23 cellular contexts compared by ENCODE assay signal in the genomic region with DNA sequence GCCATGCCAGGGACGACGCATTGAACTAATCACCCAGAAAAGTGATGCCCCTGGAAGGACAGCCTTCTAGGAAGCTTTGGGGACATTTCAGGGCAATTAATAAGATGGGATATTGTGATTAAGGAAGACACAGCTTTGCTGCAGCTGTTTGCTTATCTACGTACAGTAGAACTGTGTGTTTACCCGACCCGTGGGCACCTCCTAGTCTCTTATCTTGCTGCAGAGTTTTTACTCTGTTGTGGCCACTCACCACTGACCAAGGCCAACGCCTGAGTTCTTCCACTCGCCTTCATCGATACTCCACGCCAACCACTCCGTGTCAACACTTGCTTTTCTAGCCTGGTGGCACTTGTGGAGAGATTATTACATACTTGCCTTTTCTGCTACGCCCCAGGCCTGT.
DNase-seq lines count a peak whose midpoint lies in the region; ATAC-seq, FAIRE-seq and TF ChIP-seq lines count a peak whose summit lies in the region.
"Had no signal": no experiment of that assay in that cellular context is flagged by ENCODE, and none has a peak within 500 bp of the region (broad histone marks: within the 10 kb centered on the region; RNA-seq: fewer than 3 reads in every experiment).

No MANE protein-coding gene starts in this region.

- H3K4me1 Mint-ChIP-seq in stimulated activated effector memory CD8-positive, alpha-beta T cell treated with anti-CD3 and anti-CD28 coated beads, Interleukin-12 subunit alpha, Interleukin-12 subunit beta, amount 100 ng/mL, for 72 hours: peaks cover 77% of the 10 kb centered on the region
- H3K4me1 Mint-ChIP-seq in GM23338: peaks cover 6% of the 10 kb centered on the region; the same call in 2 of the 3 replicates

- H3K4me3 Mint-ChIP-seq in stimulated activated effector memory CD8-positive, alpha-beta T cell treated with anti-CD3 and anti-CD28 coated beads, Interleukin-12 subunit alpha, Interleukin-12 subunit beta, amount 100 ng/mL, for 72 hours: no peak overlapping the region
- no peak overlapping the region for H3K4me3 Mint-ChIP-seq in GM23338
- H3K4me3 Mint-ChIP-seq: CD14-positive monocyte had no signal

- H3K36me3 Mint-ChIP-seq in stimulated activated effector memory CD8-positive, alpha-beta T cell treated with anti-CD3 and anti-CD28 coated beads, Interleukin-12 subunit alpha, Interleukin-12 subunit beta, amount 100 ng/mL, for 72 hours: peaks cover 16% of the 10 kb centered on the region
- H3K36me3 Mint-ChIP-seq in GM23338 (ENCODE audit: low read depth): no peaks in the 10 kb centered on the region
- H3K36me3 Mint-ChIP-seq: CD14-positive monocyte had no signal

- intact Hi-C loops in K562 (cut with micrococcal nuclease): no loop called here

- H3K9me3 Mint-ChIP-seq in stimulated activated effector memory CD8-positive, alpha-beta T cell treated with anti-CD3 and anti-CD28 coated beads, Interleukin-12 subunit alpha, Interleukin-12 subunit beta, amount 100 ng/mL, for 72 hours: no peaks in the 10 kb centered on the region
- H3K9me3 Mint-ChIP-seq in GM23338: no peaks in the 10 kb centered on the region; the same call in 2 of the 3 replicates
- H3K9me3 Mint-ChIP-seq: CD14-positive monocyte had no signal

- peak overlapping the region in 4 of 11 experiments; percentile 82 to 85 (median 82); a peak in 8 of 22 replicates for H3K9ac ChIP-seq in BLaER1 treated with 17β-estradiol and CSF1 and Interleukin-3, amounts not matched to agents 10 nM and 100 nM
- peak overlapping the region; percentile 99 for H3K9ac ChIP-seq in Loucy (ENCODE audit: low read depth, low read length, poor library complexity, severe bottlenecking)
- peak overlapping the region in 1 of 2 experiments; percentile 47; a peak in 1 of 4 replicates for H3K9ac ChIP-seq in K562 (ENCODE audit: insufficient read depth in 1 of 2, low read depth in 2 of 2, low read length in 2 of 2)

- TF ChIP-seq RAD21 in K562 (CRISPR knock-in tag; conservative IDR thresholded peaks at IDR 0.05 in 1 of 2, IDR thresholded peaks at IDR 0.05 in 1 of 2): no peak

- BruUV-seq in K562 (replicated peaks; lab: Mats Ljungman, UMichigan): no TSS peak

- H3K27me3 ChIP-seq in BLaER1 treated with 17β-estradiol and CSF1 and Interleukin-3, amounts not matched to agents 10 nM and 100 nM: no peaks in the 10 kb centered on the region
- H3K27me3 ChIP-seq in Loucy (ENCODE audit: insufficient read depth, low read length, poor library complexity, severe bottlenecking) (no peaks in the 10 kb centered on the region), K562 (ENCODE audit: control insufficient read depth in 2 of 2, insufficient read depth in 2 of 2, low read length in 2 of 2) (peaks cover 9 to 10% of the 10 kb centered on the region in 2 experiments), GM23338 (ENCODE audit: insufficient read depth) (no peaks in the 10 kb centered on the region)

- H3F3A ChIP-seq in Loucy (ENCODE audit: low read depth): peaks cover 39% of the 10 kb centered on the region
- H3F3A ChIP-seq in GM23338 (replicated peaks; ENCODE audit: low read depth): no peaks in the 10 kb centered on the region

- CTCF ChIA-PET in K562 (lab: Yijun Ruan, JAX; ENCODE audit: low intra/inter-chr PET ratio): no interaction called here

- H4K20me1 ChIP-seq in BLaER1 treated with 17β-estradiol and CSF1 and Interleukin-3, amounts not matched to agents 10 nM and 100 nM: peaks cover 0 to 14% (median 0%) of the 10 kb centered on the region in 11 experiments; a peak in 2 of 22 replicates
- no peaks in the 10 kb centered on the region for H4K20me1 ChIP-seq in Loucy (ENCODE audit: insufficient read depth, low read length, poor library complexity, severe bottlenecking)
- no peaks in the 10 kb centered on the region for H4K20me1 ChIP-seq in K562 (replicated peaks; ENCODE audit: control insufficient read depth, insufficient read depth, low read length)
- no peaks in the 10 kb centered on the region for H4K20me1 ChIP-seq in GM23338 (replicated peaks; ENCODE audit: insufficient read depth)

- peak overlapping the region; percentile 10 for H3K27ac Mint-ChIP-seq in stimulated activated effector memory CD8-positive, alpha-beta T cell treated with anti-CD3 and anti-CD28 coated beads, Interleukin-12 subunit alpha, Interleukin-12 subunit beta, amount 100 ng/mL, for 72 hours
- no peak overlapping the region for H3K27ac Mint-ChIP-seq in GM23338
- H3K27ac Mint-ChIP-seq: CD14-positive monocyte had no signal

- no peaks in the 10 kb centered on the region for H3K9me3 ChIP-seq in BLaER1 treated with 17β-estradiol and CSF1 and Interleukin-3, amounts not matched to agents 10 nM and 100 nM (replicated peaks in 1 of 11)
- no peaks in the 10 kb centered on the region for H3K9me3 ChIP-seq in Loucy (ENCODE audit: insufficient read depth, low read depth, low read length)
- H3K9me3 ChIP-seq in K562 (replicated peaks; ENCODE audit: control insufficient read depth, insufficient read depth, low read depth, low read length): no peaks in the 10 kb centered on the region
- H3K9me3 ChIP-seq: A549 had no signal

- peak overlapping the region in 10 of 11 experiments; percentile 62 to 99 (median 90); a peak in 18 of 22 replicates for H3K4me2 ChIP-seq in BLaER1 treated with 17β-estradiol and CSF1 and Interleukin-3, amounts not matched to agents 10 nM and 100 nM
- H3K4me2 ChIP-seq in Loucy (ENCODE audit: low read depth, low read length, poor library complexity, severe bottlenecking): peak overlapping the region; percentile 1
- H3K4me2 ChIP-seq in K562 (ENCODE audit: insufficient read depth, low read length): peak overlapping the region; percentile 9; the same call in 1 of the 2 replicates
- no peak overlapping the region for H3K4me2 ChIP-seq in GM23338
- H3K4me2 ChIP-seq: A549 had no signal

- ATAC-seq in K562 (no peak), GM19023 (IDR thresholded peaks at IDR 0.05; ENCODE audit: unreplicated experiment) (no peak), GM23338 (no peak)
- no peak for ATAC-seq in stimulated activated effector memory CD8-positive, alpha-beta T cell treated with anti-CD3 and anti-CD28 coated beads, Interleukin-12 subunit alpha, Interleukin-12 subunit beta, amount 100 ng/mL, for 72 hours
- ATAC-seq: A549, SK-N-SH treated with all-trans-retinoic acid at 6 μM for 48 hours had no signal

- peak; percentile 28 to 57 (median 48) for DNase-seq in K562 (ENCODE audit: extremely low read depth in 1 of 4, low spot score in 3 of 4)
- no peak for DNase-seq in stimulated activated effector memory CD8-positive, alpha-beta T cell treated with anti-CD3 and anti-CD28 coated beads, Interleukin-12 subunit alpha, Interleukin-12 subunit beta, amount 100 ng/mL, for 72 hours (ENCODE audit: low spot score in 2 of 2)
- no peak for DNase-seq in epidermal melanocyte (ENCODE audit: insufficient read length, low spot score)
- no peak for DNase-seq in GM23338 (ENCODE audit: low spot score)
- DNase-seq: DND-41, Kasumi-1, MV-4-11, NCI-H1105, NCI-H146, NCI-H1930, NCI-H2107, NCI-H446, NCI-H524 treated with DMSO at 0.1 percent for 48 hours, NCI-H774 had no signal

- H3K79me2 ChIP-seq in Loucy (ENCODE audit: insufficient read depth, low read length) (no peaks in the 10 kb centered on the region), K562 (ENCODE audit: control insufficient read depth, insufficient read depth, low read length) (no peaks in the 10 kb centered on the region), GM23338 (replicated peaks; ENCODE audit: insufficient read depth) (no peaks in the 10 kb centered on the region)

- 19% methylated on average over 11 of the region's 11 CpGs for WGBS in K562 (ENCODE audit: insufficient coverage, low coverage, missing lambda C conversion rate)

- H3K9me2 ChIP-seq in Loucy (replicated peaks; ENCODE audit: low read depth, low read length): no peaks in the 10 kb centered on the region
- no peaks in the 10 kb centered on the region for H3K9me2 ChIP-seq in GM23338 (ENCODE audit: insufficient read depth)

- H3K9me1 ChIP-seq in K562 (ENCODE audit: control insufficient read depth, insufficient read depth, low read length): peaks cover 4% of the 10 kb centered on the region

- no peak for TF ChIP-seq POLR2A in K562 (conservative IDR thresholded peaks at IDR 0.05)

- H2AFZ ChIP-seq in Loucy (ENCODE audit: low read length) (no peak overlapping the region), K562 (ENCODE audit: low read depth, low read length) (0 out of 2 replicates have a peak overlapping the region, but pooled peaks have one; percentile 20), GM23338 (no peak overlapping the region)

- H3K4me1 ChIP-seq in BLaER1 treated with 17β-estradiol and CSF1 and Interleukin-3, amounts not matched to agents 10 nM and 100 nM: peaks cover 72 to 99% (median 99%) of the 10 kb centered on the region in 10 experiments
- H3K4me1 ChIP-seq in Loucy (ENCODE audit: insufficient read depth, low read length, poor library complexity, severe bottlenecking) (peaks cover 96% of the 10 kb centered on the region), K562 (replicated peaks in 1 of 2; ENCODE audit: control insufficient read depth in 2 of 2, insufficient read depth in 2 of 2, low read length in 2 of 2) (peaks cover 21 to 27% of the 10 kb centered on the region in 2 experiments; a peak in 4 of 5 replicates), GM23338 (ENCODE audit: insufficient read depth) (no peaks in the 10 kb centered on the region)

- H3K27me3 Mint-ChIP-seq in GM23338 (ENCODE audit: insufficient read depth, low read depth, poor library complexity): peaks cover 13% of the 10 kb centered on the region

- FAIRE-seq in K562 (lab: Jason Lieb, UNC): peak; percentile 68
- FAIRE-seq: A549, GM12892, H54, RCC 7860 had no signal

- in situ Hi-C loops in K562 (cut with MboI): no loop called here

- H3K27ac ChIP-seq in BLaER1 treated with 17β-estradiol and CSF1 and Interleukin-3, amounts not matched to agents 10 nM and 100 nM: peak overlapping the region in 6 of 11 experiments; percentile 79 to 94 (median 93); a peak in 11 of 22 replicates
- H3K27ac ChIP-seq in K562 (ENCODE audit: extremely low read depth, low read depth, low read length) (no peak overlapping the region), GM23338 (ENCODE audit: low read depth) (no peak overlapping the region)
- H3K27ac ChIP-seq: A549 had no signal

- H3K4me3 ChIP-seq in BLaER1 treated with 17β-estradiol and CSF1 and Interleukin-3, amounts not matched to agents 10 nM and 100 nM: no peak overlapping the region
- no peak overlapping the region for H3K4me3 ChIP-seq in Loucy (ENCODE audit: low read length, poor library complexity, severe bottlenecking)
- H3K4me3 ChIP-seq in K562: no peak overlapping the region
- H3K4me3 ChIP-seq in GM23338: no peak overlapping the region
- H3K4me3 ChIP-seq: A549 had no signal

- POLR2A ChIA-PET in K562 (lab: Yijun Ruan, JAX): no interaction called here

- no peak for TF ChIP-seq CTCF in Loucy (conservative IDR thresholded peaks at IDR 0.05; ENCODE audit: low read length)
- TF ChIP-seq CTCF in K562 (IDR thresholded peaks at IDR 0.05 in 2 of 3, conservative IDR thresholded peaks at IDR 0.05 in 1 of 3; ENCODE audit: insufficient read depth in 2 of 3, low read depth in 1 of 3, low read length in 3 of 3): no peak
- TF ChIP-seq CTCF in GM23338 (conservative IDR thresholded peaks at IDR 0.05; ENCODE audit: low read depth in 2 of 2): no peak

- H3K36me3 ChIP-seq in BLaER1 treated with 17β-estradiol and CSF1 and Interleukin-3, amounts not matched to agents 10 nM and 100 nM: no peaks in the 10 kb centered on the region
- H3K36me3 ChIP-seq in Loucy (ENCODE audit: insufficient read depth, low read length): no peaks in the 10 kb centered on the region
- H3K36me3 ChIP-seq in K562 (ENCODE audit: control insufficient read depth, insufficient read depth, low read length): no peaks in the 10 kb centered on the region
- H3K36me3 ChIP-seq in GM23338 (ENCODE audit: insufficient read depth): no peaks in the 10 kb centered on the region

- no peak for TF ChIP-seq EP300 in K562 (IDR thresholded peaks at IDR 0.05; ENCODE audit: low read length)

Comparison
In these comparisons a context has a peak if more than half of its experiments do, and no peak if none do; other contexts are left out.
1. H3K27ac ChIP-seq: peak in BLaER1 treated with 17β-estradiol and CSF1 and Interleukin-3, amounts not matched to agents 10 nM and 100 nM (6 of 11); none in K562 (single experiment) and GM23338 (single experiment).
2. DNase-seq: peak in K562 (4 of 4); none in stimulated activated effector memory CD8-positive, alpha-beta T cell treated with anti-CD3 and anti-CD28 coated beads, Interleukin-12 subunit alpha, Interleukin-12 subunit beta, amount 100 ng/mL, for 72 hours (0 of 2), epidermal melanocyte (single experiment) and GM23338 (single experiment).